9 cellular contexts compared by ENCODE assay signal in the genomic region with DNA sequence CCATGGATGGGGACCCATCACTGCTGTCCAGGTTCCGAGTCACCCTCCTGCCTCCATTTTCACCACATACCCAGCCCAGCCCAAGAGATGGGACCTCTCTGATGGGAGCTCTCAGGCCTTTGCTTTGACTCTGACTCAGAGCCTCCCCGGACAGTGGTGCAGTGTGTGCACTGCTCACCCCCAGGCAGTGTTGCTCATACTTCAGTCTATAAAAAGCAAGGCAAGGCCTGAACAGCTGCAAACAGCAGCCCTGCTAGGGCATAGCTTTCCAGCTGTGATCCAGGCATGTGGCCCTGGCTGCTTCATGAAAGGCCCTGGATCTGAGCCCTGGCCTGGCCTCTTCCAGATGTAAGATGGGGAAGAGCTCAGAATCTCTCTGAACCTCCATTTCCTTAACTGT.
DNase-seq lines count a peak whose midpoint lies in the region; ATAC-seq, FAIRE-seq and TF ChIP-seq lines count a peak whose summit lies in the region.
"Had no signal": no experiment of that assay in that cellular context is flagged by ENCODE, and none has a peak within 500 bp of the region (broad histone marks: within the 10 kb centered on the region; RNA-seq: fewer than 3 reads in every experiment).

No MANE protein-coding gene starts in this region.

- ATAC-seq in GM18505 (IDR thresholded peaks at IDR 0.05; ENCODE audit: unreplicated experiment) (no peak), HG02870 (IDR thresholded peaks at IDR 0.05; ENCODE audit: unreplicated experiment) (no peak), HG02759 (IDR thresholded peaks at IDR 0.05; ENCODE audit: unreplicated experiment) (no peak), HG02588 (IDR thresholded peaks at IDR 0.05; ENCODE audit: unreplicated experiment) (no peak)

- TF ChIP-seq CTCF in SU-DHL-6 (IDR thresholded peaks at IDR 0.05; ENCODE audit: insufficient read depth, low read length, poor library complexity, severe bottlenecking), result no peak
- TF ChIP-seq CTCF in bronchial epithelial cell (IDR thresholded peaks at IDR 0.05; ENCODE audit: insufficient read depth, low read length, severe bottlenecking), result no peak

- peak; percentile 25 for TF ChIP-seq POLR2A in GM18505 (IDR thresholded peaks at IDR 0.05; ENCODE audit: borderline replicate concordance, extremely low read depth, insufficient read depth, insufficient read length)

- peaks cover 10% of the 10 kb centered on the region; the same call in 1 of the 2 replicates for H3F3A ChIP-seq in SU-DHL-6 (ENCODE audit: insufficient read depth)

- no peaks in the 10 kb centered on the region for H3K79me2 ChIP-seq in SU-DHL-6 (ENCODE audit: insufficient read depth, low read length)

- peak; percentile 90 for DNase-seq in bronchial epithelial cell (ENCODE audit: low read depth)
- peak; percentile 71 for DNase-seq in renal cortical epithelial cell (ENCODE audit: low read depth)
- no peak for DNase-seq in NCI-H1417 (lab: John Stamatoyannopoulos, UW)

- H2AFZ ChIP-seq in SU-DHL-6 (ENCODE audit: low read depth, low read length, severe bottlenecking), result no peak overlapping the region

- peak overlapping the region; percentile 35 for H3K9ac ChIP-seq in SU-DHL-6 (ENCODE audit: low read length)

- no peaks in the 10 kb centered on the region for H3K27me3 ChIP-seq in SU-DHL-6 (ENCODE audit: low read length)
- H3K27me3 ChIP-seq in bronchial epithelial cell (ENCODE audit: control insufficient read depth, insufficient read depth, low read length), result no peaks in the 10 kb centered on the region

- H4K20me1 ChIP-seq in SU-DHL-6 (ENCODE audit: low read depth, low read length), result no peaks in the 10 kb centered on the region

- H3K9me2 ChIP-seq in SU-DHL-6 (replicated peaks; ENCODE audit: insufficient read depth, low read length), result no peaks in the 10 kb centered on the region

- no peak overlapping the region for H3K4me3 ChIP-seq in SU-DHL-6 (ENCODE audit: insufficient read depth, low read length, poor library complexity, severe bottlenecking)
- no peak overlapping the region for H3K4me3 ChIP-seq in bronchial epithelial cell (ENCODE audit: low read depth, low read length)

- H3K36me3 ChIP-seq in SU-DHL-6 (ENCODE audit: low read length) (no peaks in the 10 kb centered on the region), bronchial epithelial cell (ENCODE audit: control insufficient read depth, insufficient read depth, low read length) (no peaks in the 10 kb centered on the region)

- no peaks in the 10 kb centered on the region for H3K9me3 ChIP-seq in SU-DHL-6 (ENCODE audit: insufficient read depth, low read length)

- H3K4me2 ChIP-seq in SU-DHL-6 (ENCODE audit: low read depth, low read length, poor library complexity, severe bottlenecking), result peak overlapping the region; percentile 30

- peak overlapping the region; percentile 95 for H3K27ac ChIP-seq in SU-DHL-6 (ENCODE audit: low read depth, low read length)

- no peak for FAIRE-seq in bronchial epithelial cell (lab: Jason Lieb, UNC)
- FAIRE-seq: H1 had no signal

Comparison
In these comparisons a context has a peak if more than half of its experiments do, and no peak if none do; other contexts are left out.
1. DNase-seq: peak in bronchial epithelial cell (single experiment) and renal cortical epithelial cell (single experiment); none in NCI-H1417 (0 of 3).